In genomic region chr3:127913841-127914240, GRCh38 we compare ENCODE assay signal across 12 cellular contexts. TPM values are rescaled to one million over a fixed set of nuclear protein-coding genes. Genes with fewer than 3 reads are reported as not detected.
DNase-seq lines count a peak whose midpoint lies in the region; ATAC-seq, FAIRE-seq and TF ChIP-seq lines count a peak whose summit lies in the region.
"Not testable (repeated sequence)": the region's sequence is repeated elsewhere in the genome, so short reads cannot be mapped to it uniquely, and the experiment has no call there.
"Had no signal": no experiment of that assay in that cellular context is flagged by ENCODE, and none has a peak within 500 bp of the region (broad histone marks: within the 10 kb centered on the region; RNA-seq: fewer than 3 reads in every experiment).

No MANE protein-coding gene starts in this region.

- H3K4me3 ChIP-seq in K562; gastroesophageal sphincter; muscle layer of colon (ENCODE audit: low read depth in 1 of 2, low read length in 2 of 2); sigmoid colon; transverse colon: not testable (repeated sequence)

- not testable (repeated sequence) for TF ChIP-seq EP300 in K562 (IDR thresholded peaks at IDR 0.05; ENCODE audit: low read length); gastroesophageal sphincter (IDR thresholded peaks at IDR 0.05); sigmoid colon (IDR thresholded peaks at IDR 0.05); transverse colon (IDR thresholded peaks at IDR 0.05; ENCODE audit: low read depth)

- H3K36me3 Mint-ChIP-seq in IgD-negative memory B cell, result not testable (repeated sequence)

- H3K27ac Mint-ChIP-seq in IgD-negative memory B cell, result peak overlapping the region in 2 of 3 donors; percentile 56 to 64

- TF ChIP-seq POLR2A in K562 (conservative IDR thresholded peaks at IDR 0.05); gastroesophageal sphincter (IDR thresholded peaks at IDR 0.05); sigmoid colon (IDR thresholded peaks at IDR 0.05); transverse colon (IDR thresholded peaks at IDR 0.05): not testable (repeated sequence)

- FAIRE-seq in K562 (lab: Jason Lieb, UNC), result not testable (repeated sequence)

- in situ Hi-C loops in K562 (cut with MboI); transverse colon (cut with MboI; ENCODE audit: low pct_ligation_motif_present in 1 of 4, low pct_unique_long_range_greater_than_20kb in 1 of 4, low sequenced_read_pairs in 3 of 4): not testable (repeated sequence)

- H3K4me2 ChIP-seq in K562 (ENCODE audit: insufficient read depth, low read length), result not testable (repeated sequence)

- intact Hi-C loops in K562 (cut with micrococcal nuclease); transverse colon (cut with DNase I; ENCODE audit: low total_unique reads): not testable (repeated sequence)
- intact Hi-C loops in sigmoid colon (cut with DNase I), result loop anchor here (10.0 kb wide), 2 partner anchors 141 to 229 kb away; partner anchors contain the start of gene SEC61A1

- CTCF ChIA-PET in K562 (lab: Yijun Ruan, JAX; ENCODE audit: low intra/inter-chr PET ratio), result not testable (repeated sequence)

- H3K9me3 ChIP-seq in K562 (replicated peaks; ENCODE audit: control insufficient read depth, insufficient read depth, low read depth, low read length); gastroesophageal sphincter; muscle layer of colon (ENCODE audit: low read length); sigmoid colon; transverse colon: not testable (repeated sequence)

- H3K9me1 ChIP-seq in K562 (ENCODE audit: control insufficient read depth, insufficient read depth, low read length), result not testable (repeated sequence)

- DNase-seq in DMS53 (lab: John Stamatoyannopoulos, UW), result peak; percentile 65
- peak; percentile 25 for DNase-seq in NAMALWA (ENCODE audit: low spot score)
- not testable (repeated sequence) for DNase-seq in K562 (ENCODE audit: extremely low read depth in 1 of 4, low spot score in 3 of 4); sigmoid colon; transverse colon

- not testable (repeated sequence) for H3K79me2 ChIP-seq in K562 (ENCODE audit: control insufficient read depth, insufficient read depth, low read length)

- not testable (repeated sequence) for H3K4me1 ChIP-seq in K562 (replicated peaks in 1 of 2; ENCODE audit: control insufficient read depth in 2 of 2, insufficient read depth in 2 of 2, low read length in 2 of 2)
- H3K4me1 ChIP-seq in gastroesophageal sphincter (peaks cover 0 to 52% (median 16%) of the 10 kb centered on the region in 3 donors), muscle layer of colon (ENCODE audit: insufficient read depth, low read length) (peaks cover 23% of the 10 kb centered on the region), sigmoid colon (peaks cover 0 to 47% (median 31%) of the 10 kb centered on the region in 4 donors), transverse colon (peaks cover 7 to 29% (median 20%) of the 10 kb centered on the region in 4 donors)

- H3K4me1 Mint-ChIP-seq in IgD-negative memory B cell, result not testable (repeated sequence)

- peaks cover 7 to 20% of the 10 kb centered on the region in 2 experiments; a peak in 3 of 5 replicates for H3K27me3 ChIP-seq in K562 (ENCODE audit: control insufficient read depth in 2 of 2, insufficient read depth in 2 of 2, low read length in 2 of 2)
- H3K27me3 ChIP-seq in gastroesophageal sphincter; muscle layer of colon (ENCODE audit: control insufficient read depth in 1 of 2, insufficient read depth in 2 of 2, low read length in 2 of 2); sigmoid colon; transverse colon: not testable (repeated sequence)

- not testable (repeated sequence) for TF ChIP-seq RAD21 in K562 (CRISPR knock-in tag; conservative IDR thresholded peaks at IDR 0.05 in 1 of 2, IDR thresholded peaks at IDR 0.05 in 1 of 2)

- not testable (repeated sequence) for H2AFZ ChIP-seq in K562 (ENCODE audit: low read depth, low read length)

- H3K9ac ChIP-seq in K562 (ENCODE audit: insufficient read depth in 1 of 2, low read depth in 2 of 2, low read length in 2 of 2); muscle layer of colon (ENCODE audit: low read length): not testable (repeated sequence)

- peaks cover 22% of the 10 kb centered on the region for H3K27me3 Mint-ChIP-seq in IgD-negative memory B cell

- TF ChIP-seq CTCF in K562 (IDR thresholded peaks at IDR 0.05 in 2 of 3, conservative IDR thresholded peaks at IDR 0.05 in 1 of 3; ENCODE audit: insufficient read depth in 2 of 3, low read depth in 1 of 3, low read length in 3 of 3); gastroesophageal sphincter (IDR thresholded peaks at IDR 0.05); sigmoid colon (IDR thresholded peaks at IDR 0.05); transverse colon (IDR thresholded peaks at IDR 0.05): not testable (repeated sequence)

- BruUV-seq in K562 (replicated peaks; lab: Mats Ljungman, UMichigan), result not testable (repeated sequence)

- H4K20me1 ChIP-seq in K562 (replicated peaks; ENCODE audit: control insufficient read depth, insufficient read depth, low read length), result not testable (repeated sequence)

- not testable (repeated sequence) for H3K36me3 ChIP-seq in K562 (ENCODE audit: control insufficient read depth, insufficient read depth, low read length); gastroesophageal sphincter; muscle layer of colon (ENCODE audit: insufficient read depth, low read length); sigmoid colon; transverse colon

- POLR2A ChIA-PET in K562 (lab: Yijun Ruan, JAX), result interaction anchor here (1.4 kb wide), 1 partner anchor 9 kb away, joined by 5 read pairs; no protein-coding TSS in a partner anchor

- H3K9me3 Mint-ChIP-seq in IgD-negative memory B cell, result not testable (repeated sequence)

- H3K4me3 Mint-ChIP-seq in IgD-negative memory B cell, result not testable (repeated sequence)

- not testable (repeated sequence) for ATAC-seq in K562, gastroesophageal sphincter

- 35% methylated on average over 2 of the region's 2 CpGs for WGBS in K562 (ENCODE audit: insufficient coverage, low coverage, missing lambda C conversion rate)
- 86 to 94% methylated on average over 2 of the region's 2 CpGs for WGBS in gastroesophageal sphincter (ENCODE audit: low coverage in 1 of 2), 2 donors
- WGBS in sigmoid colon, 2 donors, result 89 to 93% methylated on average over 2 of the region's 2 CpGs
- WGBS in transverse colon (ENCODE audit: low coverage in 1 of 2), 2 donors, result 77 to 93% methylated on average over 2 of the region's 2 CpGs

- H3K27ac ChIP-seq in K562 (ENCODE audit: extremely low read depth, low read depth, low read length), result not testable (repeated sequence)
- H3K27ac ChIP-seq in gastroesophageal sphincter (peak overlapping the region in 3 of 4 donors; percentile 87 to 90 (median 88)), muscle layer of colon (ENCODE audit: low read depth, low read length) (peak overlapping the region; percentile 73), sigmoid colon (peak overlapping the region in 3 of 4 donors; percentile 79 to 92 (median 89)), transverse colon (peak overlapping the region; percentile 62 to 82 (median 72))

TF ChIP-seq in K562, 482 proteins besides CTCF, POLR2A, EP300 and RAD21:
- peak; percentile 15; the same call in 1 of the 2 replicates for TF ChIP-seq ZNF316 (IDR thresholded peaks at IDR 0.05)
- TF ChIP-seq NFYB (IDR thresholded peaks at IDR 0.05; ENCODE audit: extremely low read depth, insufficient read length), result peak; percentile 71
- peak; percentile 56 for TF ChIP-seq ASH1L (IDR thresholded peaks at IDR 0.05; ENCODE audit: borderline replicate concordance, low read depth, partially characterized antibody)

RNA-seq across cellular contexts. Expression of gene KBTBD12, which starts 1.2 kb away (rescaled TPM):
- polyA plus RNA-seq in IgD-negative memory B cell (not detected), K562 (2011; rRNA removed) (not detected in 2 replicates), K562 (2014; fragmentation: Illumina TruSeq; extraction: Trizol) (not detected in 2 replicates), K562 (2014; fragmentation: Nextera tagmentation; extraction: Ambion mirVana) (not detected), K562 (2014; rRNA removed) (not detected in 2 replicates), sigmoid colon (1 to 10 TPM; 1.3 to 1.8 (median 1.8) TPM)
- not detected in 2 replicates for total RNA-seq in K562 (2011; cell fraction: chromatin; rRNA removed; ENCODE audit: low replicate concordance)
- not detected in 2 replicates for total RNA-seq in K562 (2011; cell fraction: nucleolus; rRNA removed)
- not detected in 2 replicates for total RNA-seq in K562 (2011; cell fraction: nucleoplasm; rRNA removed)
- total RNA-seq in K562 (2014; rRNA removed) (not detected in 2 replicates), K562 (2014; rRNA removed; fragmentation: Illumina TruSeq; extraction: Trizol) (not detected in 2 replicates), K562 (2015; rRNA removed; fragmentation: Illumina TruSeq; extraction: Trizol) (not detected in 2 replicates), K562 (2021) (not detected in 2 replicates), gastroesophageal sphincter (10 to 100 TPM in 1 of 4 donors, 1 to 10 TPM in 3; 2.2 to 11.2 (median 5.8) TPM), sigmoid colon (1 to 10 TPM; 2.5 to 5.9 (median 3.3) TPM), transverse colon (10 to 100 TPM in 1 of 4 donors, 1 to 10 TPM in 3; 3.3 to 17.5 (median 4.3) TPM)
- not detected in 2 replicates for polyA plus RNA-seq in K562 (2011; cell fraction: cytosol; rRNA removed)
- polyA plus RNA-seq in K562 (2011; cell fraction: nucleus; rRNA removed), result not detected in 2 replicates
- not detected in 2 replicates for polyA plus RNA-seq in K562 (2012)
- polyA minus RNA-seq in K562 (2011; rRNA and poly(A)+ RNA removed), result 0.06 TPM in 1 of 2 replicates, not detected in the other
- not detected in 2 replicates for polyA minus RNA-seq in K562 (2011; cell fraction: cytosol; rRNA and poly(A)+ RNA removed)
- polyA minus RNA-seq in K562 (2011; cell fraction: nucleus; rRNA and poly(A)+ RNA removed), result not detected in 2 replicates
- total RNA-seq: A673; CD4-positive, alpha-beta memory T cell; H7 had no signal
- polyA plus RNA-seq: BJ had no signal
